Comparison of ENCODE assay signal across 24 cellular contexts in the genomic region with DNA sequence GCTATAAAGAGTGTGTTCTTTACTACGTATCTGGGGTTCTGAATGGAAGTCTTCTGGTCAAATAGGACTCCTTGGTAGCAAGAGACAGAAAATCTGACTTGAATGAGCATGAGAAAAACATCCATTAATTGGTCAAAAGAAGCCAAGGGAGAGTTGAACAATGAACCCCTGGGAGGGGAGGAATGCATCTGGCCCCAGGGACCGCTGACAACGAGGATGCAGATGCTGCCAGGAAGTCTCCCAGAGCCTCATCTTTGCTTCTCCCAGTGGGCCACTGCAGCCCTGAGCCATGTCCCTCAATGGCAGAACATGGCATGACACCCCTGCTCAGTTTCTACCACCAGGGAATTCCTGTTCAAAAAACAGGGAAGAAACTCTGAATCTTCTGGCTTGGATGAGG.
"Had no signal": no experiment of that assay in that cellular context is flagged by ENCODE, and none has a peak within 500 bp of the region (broad histone marks: within the 10 kb centered on the region; RNA-seq: fewer than 3 reads in every experiment).

No MANE protein-coding gene starts in this region.

- H3K27me3 ChIP-seq: dorsolateral prefrontal cortex, gastrocnemius medialis, heart left ventricle, sigmoid colon, stomach, thyroid gland, vagina had no signal

- H3K4me1 ChIP-seq: gastrocnemius medialis, psoas muscle, sigmoid colon, stomach, thyroid gland had no signal

- H3K4me3 Mint-ChIP-seq: immature natural killer cell; memory B cell; natural killer cell treated with Interleukin-12 subunit alpha and Interleukin-12 subunit beta and Interleukin-15 and Interleukin-18, amount 100 ng/mL, for 72 hours; stimulated activated effector memory CD8-positive, alpha-beta T cell treated with anti-CD3 and anti-CD28 coated beads, Interleukin-12 subunit alpha, Interleukin-12 subunit beta, amount 100 ng/mL, for 72 hours had no signal

- H3K27ac ChIP-seq: dorsolateral prefrontal cortex, epithelial cell of prostate, gastrocnemius medialis, sigmoid colon, stomach, thyroid gland, vagina had no signal

- H3K9me3 ChIP-seq: gastrocnemius medialis, heart left ventricle, psoas muscle, sigmoid colon, stomach, thyroid gland, vagina had no signal

- H3K36me3 Mint-ChIP-seq: natural killer cell treated with Interleukin-12 subunit alpha and Interleukin-12 subunit beta and Interleukin-15 and Interleukin-18, amount 100 ng/mL, for 72 hours; stimulated activated effector memory CD8-positive, alpha-beta T cell treated with anti-CD3 and anti-CD28 coated beads, Interleukin-12 subunit alpha, Interleukin-12 subunit beta, amount 100 ng/mL, for 72 hours had no signal

- H3K4me1 Mint-ChIP-seq: immature natural killer cell had no signal

- ATAC-seq: esophagus mucosa; gastrocnemius medialis; heart left ventricle; natural killer cell treated with Interleukin-12 subunit alpha and Interleukin-12 subunit beta and Interleukin-15 and Interleukin-18, amount 100 ng/mL, for 72 hours; psoas muscle; right cardiac atrium; stimulated activated effector memory CD8-positive, alpha-beta T cell treated with anti-CD3 and anti-CD28 coated beads, Interleukin-12 subunit alpha, Interleukin-12 subunit beta, amount 100 ng/mL, for 72 hours had no signal

- H3K9me3 Mint-ChIP-seq: memory B cell; natural killer cell treated with Interleukin-12 subunit alpha and Interleukin-12 subunit beta and Interleukin-15 and Interleukin-18, amount 100 ng/mL, for 72 hours; stimulated activated effector memory CD8-positive, alpha-beta T cell treated with anti-CD3 and anti-CD28 coated beads, Interleukin-12 subunit alpha, Interleukin-12 subunit beta, amount 100 ng/mL, for 72 hours had no signal

- H3K27me3 Mint-ChIP-seq: memory B cell had no signal

- H3K36me3 ChIP-seq: gastrocnemius medialis, heart left ventricle, sigmoid colon, stomach, thyroid gland, vagina had no signal

- H3K27ac Mint-ChIP-seq: immature natural killer cell; memory B cell; natural killer cell treated with Interleukin-12 subunit alpha and Interleukin-12 subunit beta and Interleukin-15 and Interleukin-18, amount 100 ng/mL, for 72 hours; stimulated activated effector memory CD8-positive, alpha-beta T cell treated with anti-CD3 and anti-CD28 coated beads, Interleukin-12 subunit alpha, Interleukin-12 subunit beta, amount 100 ng/mL, for 72 hours had no signal

- H3K4me3 ChIP-seq: dorsolateral prefrontal cortex, gastrocnemius medialis, heart left ventricle, lung, psoas muscle, sigmoid colon, stomach, thyroid gland, vagina had no signal

- DNase-seq: dorsolateral prefrontal cortex; effector CD4-positive, alpha-beta T cell; foreskin fibroblast; gastrocnemius medialis; heart left ventricle; hippocampal formation; immature natural killer cell; nucleus accumbens; psoas muscle; right cardiac atrium; sigmoid colon; stimulated activated CD4-positive, alpha-beta T cell treated with anti-CD3 and anti-CD28 coated beads, Interleukin-2, amount 100 ng/mL, for 24 hours; stimulated activated CD4-positive, alpha-beta T cell treated with anti-CD3 and anti-CD28 coated beads, Interleukin-4, amount 100 ng/mL, for 24 hours; stimulated activated naive CD4-positive, alpha-beta T cell treated with Interleukin-2 at 50 U/mL for 16 hours; stomach; thyroid gland; trophoblast cell had no signal
